In genomic region chr17:661509-661908, GRCh38 we compare ENCODE assay signal across 18 cellular contexts. TPM values are rescaled to one million over a fixed set of nuclear protein-coding genes. Genes with fewer than 3 reads are reported as not detected.
DNase-seq lines count a peak whose midpoint lies in the region; ATAC-seq, FAIRE-seq and TF ChIP-seq lines count a peak whose summit lies in the region.
"Had no signal": no experiment of that assay in that cellular context is flagged by ENCODE, and none has a peak within 500 bp of the region (broad histone marks: within the 10 kb centered on the region; RNA-seq: fewer than 3 reads in every experiment).

No MANE protein-coding gene starts in this region.

- no peak overlapping the region for H3K4me3 ChIP-seq in H1 (ENCODE audit: extremely low read depth in 1 of 4, insufficient read depth in 2 of 4, low read depth in 3 of 4, low read length in 4 of 4)
- no peak overlapping the region for H3K4me3 ChIP-seq in naive thymus-derived CD4-positive, alpha-beta T cell (ENCODE audit: low read length)
- H3K4me3 ChIP-seq: SJSA1 had no signal

- H4K5ac ChIP-seq in H1 (ENCODE audit: insufficient read length, low read depth, low read length): no peak overlapping the region

- H4K20me1 ChIP-seq in H1 (replicated peaks in 1 of 2; ENCODE audit: control insufficient read depth in 1 of 2, insufficient read depth in 2 of 2, low read length in 2 of 2): no peaks in the 10 kb centered on the region

- H3K27me3 ChIP-seq in H1 (replicated peaks in 1 of 4; ENCODE audit: control insufficient read depth in 3 of 4, extremely low read depth in 1 of 4, insufficient read depth in 3 of 4, low read length in 3 of 4): no peaks in the 10 kb centered on the region
- no peaks in the 10 kb centered on the region for H3K27me3 ChIP-seq in naive thymus-derived CD4-positive, alpha-beta T cell (ENCODE audit: control insufficient read depth in 2 of 2, insufficient read depth in 2 of 2, low read length in 2 of 2)
- H3K27me3 ChIP-seq: SJSA1 had no signal

- CTCF ChIA-PET in H1 (lab: Charles Lee; ENCODE audit: partially characterized antibody): interaction anchor here (0.6 to 4.0 kb wide), 7 partner anchors 10 to 106 kb away, joined by 3 to 17 read pairs (median 4); no protein-coding TSS in a partner anchor
- CTCF ChIA-PET in naive thymus-derived CD4-positive, alpha-beta T cell (lab: Charles Lee): no interaction called here

- H3K4me1 ChIP-seq in H1 (replicated peaks in 1 of 4; ENCODE audit: control insufficient read depth in 3 of 4, insufficient read depth in 4 of 4, low read length in 3 of 4): peaks cover 0 to 6% (median 3%) of the 10 kb centered on the region in 4 experiments; a peak in 2 of 7 replicates
- H3K4me1 ChIP-seq in naive thymus-derived CD4-positive, alpha-beta T cell (ENCODE audit: control insufficient read depth in 2 of 2, insufficient read depth in 2 of 2, low read length in 2 of 2): no peaks in the 10 kb centered on the region
- H3K4me1 ChIP-seq: SJSA1 had no signal

- 38% methylated on average over 2 of the region's 2 CpGs; no CpG with 5 or more reads in 1 of the 2 experiments for WGBS in H1 (ENCODE audit: extremely low coverage in 1 of 2, insufficient coverage in 1 of 2, insufficient read length in 1 of 2, insufficient replicate concordance in 2 of 2, low coverage in 1 of 2, low lambda C conversion rate in 2 of 2, missing lambda C conversion rate in 1 of 2), 2 experiments

- no peak overlapping the region for H2BK15ac ChIP-seq in H1 (ENCODE audit: low read length)

- intact Hi-C loops in naive thymus-derived CD4-positive, alpha-beta T cell (cut with micrococcal nuclease): no loop called here

- ATAC-seq in stimulated activated naive B cell treated with anti-CD40 and anti-IgM and Interleukin-4, amounts not matched to agents 10 μg/mL and 1 μg/mL and 100 μg/mL, for 72 hours (replicated peaks): peak; percentile 44 to 65
- no peak for ATAC-seq in naive thymus-derived CD4-positive, alpha-beta T cell
- ATAC-seq: PC-3 had no signal

- H3K23me2 ChIP-seq in H1 (ENCODE audit: low read depth, low read length): no peaks in the 10 kb centered on the region

- no peak overlapping the region for H3K56ac ChIP-seq in H1 (replicated peaks; ENCODE audit: insufficient read length, low read depth, low read length)

- H3K79me2 ChIP-seq in H1 (ENCODE audit: control insufficient read depth in 1 of 2, insufficient read depth in 2 of 2, low read length in 2 of 2): no peaks in the 10 kb centered on the region

- no peak overlapping the region for H2BK12ac ChIP-seq in H1 (ENCODE audit: low read depth, low read length)

- no peak overlapping the region for H2AK5ac ChIP-seq in H1 (ENCODE audit: low read depth, low read length)

- peaks cover 20 to 35% (median 24%) of the 10 kb centered on the region in 3 donors for H3K4me1 Mint-ChIP-seq in IgD-negative memory B cell
- peaks cover 24 to 30% of the 10 kb centered on the region in 2 donors for H3K4me1 Mint-ChIP-seq in stimulated activated naive B cell treated with anti-CD40 and anti-IgM and Interleukin-4, amounts not matched to agents 10 μg/mL and 1 μg/mL and 100 μg/mL, for 72 hours
- peaks cover 0 to 10% (median 5%) of the 10 kb centered on the region in 7 donors for H3K4me1 Mint-ChIP-seq in naive thymus-derived CD4-positive, alpha-beta T cell

- H3K9me3 ChIP-seq in H1 (ENCODE audit: insufficient read depth in 2 of 2, low read depth in 1 of 2, low read length in 1 of 2): no peaks in the 10 kb centered on the region
- H3K9me3 ChIP-seq in naive thymus-derived CD4-positive, alpha-beta T cell (ENCODE audit: control insufficient read depth in 2 of 3, low read length in 3 of 3): no peaks in the 10 kb centered on the region
- H3K9me3 ChIP-seq: SJSA1 had no signal

- no peaks in the 10 kb centered on the region for H3K79me1 ChIP-seq in H1 (ENCODE audit: low read depth, low read length)

- in situ Hi-C loops in GM13976 (cut with MboI; ENCODE audit: low sequenced_read_pairs, unreplicated experiment): no loop called here

- H3K4ac ChIP-seq in H1 (replicated peaks; ENCODE audit: insufficient read length, low read depth, low read length): no peak overlapping the region

- no peak for TF ChIP-seq POLR2A in H1 (IDR thresholded peaks at IDR 0.05; ENCODE audit: control extremely low read depth in 1 of 2, low read depth in 2 of 2, low read length in 2 of 2)

- H2BK5ac ChIP-seq in H1 (ENCODE audit: low read depth, low read length): no peak overlapping the region

- POLR2A ChIA-PET in H1 (lab: Charles Lee; ENCODE audit: partially characterized antibody): interaction anchor here (0.8 to 1.1 kb wide), 3 partner anchors 10 to 122 kb away, joined by 3 read pairs; no protein-coding TSS in a partner anchor
- POLR2A ChIA-PET in naive thymus-derived CD4-positive, alpha-beta T cell (lab: Charles Lee): no interaction called here

- TF ChIP-seq CTCF in GM13976 (IDR thresholded peaks at IDR 0.05; ENCODE audit: borderline replicate concordance, control extremely low read depth, extremely low read depth, insufficient read depth, missing control alignments): no peak
- no peak for TF ChIP-seq CTCF in H1 (IDR thresholded peaks at IDR 0.05; ENCODE audit: control extremely low read depth in 1 of 3, insufficient read depth in 1 of 3, low read depth in 1 of 3, low read length in 3 of 3)

- peak overlapping the region; percentile 19 to 30 for H3K4me2 ChIP-seq in H1 (ENCODE audit: insufficient read depth in 1 of 2, low read depth in 2 of 2, low read length in 2 of 2)

- peaks cover 0 to 6% (median 0%) of the 10 kb centered on the region in 4 experiments; a peak in 3 of 8 replicates for H3K36me3 ChIP-seq in H1 (ENCODE audit: control insufficient read depth in 2 of 4, insufficient read depth in 4 of 4, low read length in 3 of 4)
- H3K36me3 ChIP-seq in naive thymus-derived CD4-positive, alpha-beta T cell (ENCODE audit: control insufficient read depth in 2 of 3, insufficient read depth in 3 of 3, low read length in 3 of 3): peaks cover 0 to 45% (median 8%) of the 10 kb centered on the region in 3 experiments

- H3K27me3 Mint-ChIP-seq in IgD-negative memory B cell: no peaks in the 10 kb centered on the region
- H3K27me3 Mint-ChIP-seq in stimulated activated naive B cell treated with anti-CD40 and anti-IgM and Interleukin-4, amounts not matched to agents 10 μg/mL and 1 μg/mL and 100 μg/mL, for 72 hours: no peaks in the 10 kb centered on the region
- no peaks in the 10 kb centered on the region for H3K27me3 Mint-ChIP-seq in naive thymus-derived CD4-positive, alpha-beta T cell

- peak; percentile 43 for DNase-seq in GM13976 (ENCODE audit: low spot score)
- DNase-seq in H1 (ENCODE audit: low read depth in 1 of 2, low spot score in 2 of 2): no peak
- no peak for DNase-seq in stimulated activated naive B cell treated with anti-CD40 and anti-IgM and Interleukin-4, amounts not matched to agents 10 μg/mL and 1 μg/mL and 100 μg/mL, for 72 hours
- no peak for DNase-seq in activated gamma-delta T cell (lab: John Stamatoyannopoulos, UW)
- DNase-seq in naive thymus-derived CD4-positive, alpha-beta T cell: no peak
- DNase-seq in NCI-H2081 (lab: John Stamatoyannopoulos, UW): no peak
- DNase-seq: H9, IMR-90, NCI-H1417, NCI-H1930, NCI-H2171, NCI-H446 treated with DMSO at 0.1 percent for 48 hours, NCI-H748 treated with DMSO at 0.1 percent for 48 hours, PC-3, SW 1271 had no signal

- no peak overlapping the region for H2BK120ac ChIP-seq in H1 (replicated peaks; ENCODE audit: low read depth, low read length)

- H3K9ac ChIP-seq in H1 (replicated peaks in 1 of 4; ENCODE audit: extremely low read depth in 1 of 4, low read depth in 3 of 4, low read length in 3 of 4): no peak overlapping the region

- TF ChIP-seq RAD21 in H1 (IDR thresholded peaks at IDR 0.05 in 1 of 2, conservative IDR thresholded peaks at IDR 0.05 in 1 of 2; ENCODE audit: low read depth in 2 of 2, low read length in 2 of 2): no peak

- no peaks in the 10 kb centered on the region for H3K9me3 Mint-ChIP-seq in IgD-negative memory B cell
- no peaks in the 10 kb centered on the region for H3K9me3 Mint-ChIP-seq in stimulated activated naive B cell treated with anti-CD40 and anti-IgM and Interleukin-4, amounts not matched to agents 10 μg/mL and 1 μg/mL and 100 μg/mL, for 72 hours
- H3K9me3 Mint-ChIP-seq in naive thymus-derived CD4-positive, alpha-beta T cell: peaks cover 0 to 2% (median 0%) of the 10 kb centered on the region in 11 donors
- H3K9me3 Mint-ChIP-seq: H9 had no signal

- H4K8ac ChIP-seq in H1 (ENCODE audit: extremely low read depth, insufficient read depth, low read length): no peak overlapping the region

- H3K27ac ChIP-seq in H1 (ENCODE audit: low read depth, low read length): no peak overlapping the region
- no peak overlapping the region for H3K27ac ChIP-seq in naive thymus-derived CD4-positive, alpha-beta T cell (ENCODE audit: low read depth, low read length)
- H3K27ac ChIP-seq: SJSA1 had no signal

- no peak overlapping the region for H3K23ac ChIP-seq in H1 (ENCODE audit: insufficient read length)

- H2BK20ac ChIP-seq in H1 (ENCODE audit: low read length): no peak overlapping the region

- no peak for FAIRE-seq in H1 (lab: Jason Lieb, UNC)

- peak overlapping the region in 2 of 3 donors; percentile 14 to 18 for H3K27ac Mint-ChIP-seq in IgD-negative memory B cell
- no peak overlapping the region for H3K27ac Mint-ChIP-seq in stimulated activated naive B cell treated with anti-CD40 and anti-IgM and Interleukin-4, amounts not matched to agents 10 μg/mL and 1 μg/mL and 100 μg/mL, for 72 hours
- H3K27ac Mint-ChIP-seq in naive thymus-derived CD4-positive, alpha-beta T cell: no peak overlapping the region

- no peak overlapping the region for H4K91ac ChIP-seq in H1 (replicated peaks; ENCODE audit: insufficient read length, low read length)

- H3K4me3 Mint-ChIP-seq in IgD-negative memory B cell: peak overlapping the region in 3 of 4 donors; percentile 8 to 54 (median 39)
- H3K4me3 Mint-ChIP-seq in stimulated activated naive B cell treated with anti-CD40 and anti-IgM and Interleukin-4, amounts not matched to agents 10 μg/mL and 1 μg/mL and 100 μg/mL, for 72 hours: no peak overlapping the region
- no peak overlapping the region for H3K4me3 Mint-ChIP-seq in naive thymus-derived CD4-positive, alpha-beta T cell
- H3K4me3 Mint-ChIP-seq: CD14-positive monocyte had no signal

- no peak overlapping the region for H3K14ac ChIP-seq in H1 (ENCODE audit: insufficient read length)

- no peak for TF ChIP-seq EP300 in H1 (IDR thresholded peaks at IDR 0.05; ENCODE audit: borderline replicate concordance in 1 of 2, low read depth in 2 of 2, low read length in 2 of 2)

- no peak overlapping the region for H2AFZ ChIP-seq in H1 (ENCODE audit: low read length)

- H3K36me3 Mint-ChIP-seq in IgD-negative memory B cell: peaks cover 10% of the 10 kb centered on the region
- peaks cover 42 to 67% of the 10 kb centered on the region in 2 donors for H3K36me3 Mint-ChIP-seq in stimulated activated naive B cell treated with anti-CD40 and anti-IgM and Interleukin-4, amounts not matched to agents 10 μg/mL and 1 μg/mL and 100 μg/mL, for 72 hours
- H3K36me3 Mint-ChIP-seq in naive thymus-derived CD4-positive, alpha-beta T cell: peaks cover 7 to 48% (median 17%) of the 10 kb centered on the region in 5 donors

- no peak overlapping the region for H3K18ac ChIP-seq in H1 (ENCODE audit: extremely low read depth, low read length)

RNA-seq across cellular contexts. Expression of gene VPS53, which starts 53.1 kb away (rescaled TPM):
- polyA plus RNA-seq in IgD-negative memory B cell (9.9 TPM), H1 (2011; rRNA removed) (12.3 and 13.0 TPM in 2 replicates)
- total RNA-seq in H1 (2021; fragmentation: NEBNext Ultra II Directional; extraction: Animal tissue kit (Norgen Biotek cat#: 25700)): 52.7 and 53.9 TPM in 2 replicates
- 10.4 TPM for polyA plus RNA-seq in H1 (2011; cell fraction: cytosol; rRNA removed)
- polyA plus RNA-seq in H1 (2011; cell fraction: nucleus; rRNA removed): 31.2 TPM
- 22.8 to 32.1 TPM (median 25.7 TPM) in 4 replicates for polyA plus RNA-seq in H1 (2012, experiment 1 of 2)
- polyA plus RNA-seq in H1 (2012, experiment 2 of 2): 4.9 TPM
- polyA plus RNA-seq in H1 (2013, experiment 1 of 2): 14.4 TPM
- polyA plus RNA-seq in H1 (2013, experiment 2 of 2): 11.9 TPM
- polyA minus RNA-seq in H1 (2011; rRNA and poly(A)+ RNA removed): 71.5 and 93.4 TPM in 2 replicates
- polyA minus RNA-seq in H1 (2011; cell fraction: cytosol; rRNA and poly(A)+ RNA removed): 34.5 TPM
- 34.7 TPM for polyA minus RNA-seq in H1 (2011; cell fraction: nucleus; rRNA and poly(A)+ RNA removed)
- total RNA-seq in naive thymus-derived CD4-positive, alpha-beta T cell: 10 to 100 TPM; 78.9 to 98.8 (median 81.2) TPM
- 10 to 100 TPM; 10.2 to 12.1 TPM for polyA plus RNA-seq in naive thymus-derived CD4-positive, alpha-beta T cell

Comparison
In these comparisons a context has a peak if more than half of its experiments do, and no peak if none do; other contexts are left out.
1. H3K27ac Mint-ChIP-seq: peak in IgD-negative memory B cell (2 of 3); none in stimulated activated naive B cell treated with anti-CD40 and anti-IgM and Interleukin-4, amounts not matched to agents 10 μg/mL and 1 μg/mL and 100 μg/mL, for 72 hours (single experiment) and naive thymus-derived CD4-positive, alpha-beta T cell (0 of 9).
2. H3K4me3 Mint-ChIP-seq: peak in IgD-negative memory B cell (3 of 4); none in stimulated activated naive B cell treated with anti-CD40 and anti-IgM and Interleukin-4, amounts not matched to agents 10 μg/mL and 1 μg/mL and 100 μg/mL, for 72 hours (0 of 2) and naive thymus-derived CD4-positive, alpha-beta T cell (0 of 10).